In the genomic region with DNA sequence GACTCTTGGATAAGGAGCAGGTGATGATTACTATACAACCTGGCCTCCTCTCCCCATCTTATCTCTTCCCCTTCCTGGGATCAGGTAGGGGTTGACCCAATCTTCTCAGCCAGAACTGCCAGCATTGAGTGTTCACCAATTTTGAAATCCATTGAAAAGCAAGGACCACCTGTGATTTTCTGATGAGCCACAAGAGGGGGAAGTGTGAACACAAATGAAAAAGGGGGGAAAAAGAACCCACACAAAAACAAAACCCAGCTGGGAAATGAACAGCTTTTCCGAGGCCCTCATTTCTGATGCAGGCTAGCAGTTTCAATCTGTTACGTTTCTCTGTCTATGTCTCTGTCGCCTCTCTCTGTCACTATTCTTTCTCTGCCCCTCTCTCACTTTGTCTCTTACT, we compare ENCODE assay signal across 12 cellular contexts.
A peak's percentile ranks its signal among the peaks of the same experiment; 100 is the strongest.
DNase-seq lines count a peak whose midpoint lies in the region; ATAC-seq, FAIRE-seq and TF ChIP-seq lines count a peak whose summit lies in the region.
"Had no signal": no experiment of that assay in that cellular context is flagged by ENCODE, and none has a peak within 500 bp of the region (broad histone marks: within the 10 kb centered on the region; RNA-seq: fewer than 3 reads in every experiment).

No MANE protein-coding gene starts in this region.

- in situ Hi-C loops in GM12878 (cut with MboI), result no loop called here

- DNase-seq in DMS 273 (lab: John Stamatoyannopoulos, UW; ENCODE audit: unreplicated experiment) (peak; percentile 53), DMS 273 treated with DMSO at 0.1 percent for 48 hours (lab: John Stamatoyannopoulos, UW) (no peak), NCI-H1105 treated with DMSO at 0.1 percent for 48 hours (lab: John Stamatoyannopoulos, UW) (peak; percentile 57), GM12878 (ENCODE audit: low read depth, low spot score) (no peak), osteoblast (ENCODE audit: insufficient read length, low spot score, missing footprints) (no peak), left lobe of liver (ENCODE audit: low spot score) (no peak)
- DNase-seq: central memory CD4-positive, alpha-beta T cell; left colon; stimulated activated CD4-positive, alpha-beta T cell treated with anti-CD3 and anti-CD28 coated beads, Interleukin-4, amount 100 ng/mL, for 4 hours had no signal

- H3K4me1 ChIP-seq in GM12878 (ENCODE audit: control insufficient read depth, insufficient read depth, low read length), result no peaks in the 10 kb centered on the region
- peaks cover 12% of the 10 kb centered on the region for H3K4me1 ChIP-seq in osteoblast (ENCODE audit: insufficient read depth, low read length)

- ATAC-seq in GM12878 (no peak), HG02852 (IDR thresholded peaks at IDR 0.05; ENCODE audit: unreplicated experiment) (no peak), left lobe of liver (no peak), GM18873 (IDR thresholded peaks at IDR 0.05; ENCODE audit: low FRiP score, unreplicated experiment) (no peak)
- ATAC-seq: left colon had no signal

- TF ChIP-seq EP300 in GM12878 (IDR thresholded peaks at IDR 0.05; ENCODE audit: borderline replicate concordance in 1 of 2, control insufficient read depth in 1 of 2, low read depth in 2 of 2, low read length in 2 of 2), result no peak

- H3K4me3 ChIP-seq in GM12878 (no peak overlapping the region), osteoblast (ENCODE audit: insufficient read depth, low read length) (no peak overlapping the region)

- BruUV-seq in GM12878 (replicated peaks; lab: Mats Ljungman, UMichigan), result no TSS peak

- 0% methylated on average over 3 of the region's 3 CpGs for WGBS in GM12878 (ENCODE audit: insufficient coverage, insufficient replicate concordance, low lambda C conversion rate, missing lambda C conversion rate)

- SMC1A ChIA-PET in GM12878 (lab: Charles Lee; ENCODE audit: uncharacterized antibody, unreplicated experiment), result no interaction called here

- H2AFZ ChIP-seq in GM12878 (ENCODE audit: control insufficient read depth, low read depth, low read length) (no peak overlapping the region), osteoblast (ENCODE audit: low read length) (no peak overlapping the region)

- no peak for TF ChIP-seq POLR2A in GM12878 (IDR thresholded peaks at IDR 0.05; ENCODE audit: low read depth, low read length)

- no peaks in the 10 kb centered on the region for H3K27me3 ChIP-seq in GM12878 (replicated peaks in 1 of 2; ENCODE audit: control insufficient read depth in 2 of 2, insufficient read depth in 2 of 2, low read length in 1 of 2)
- H3K27me3 ChIP-seq in osteoblast (ENCODE audit: insufficient read depth, low read length), result no peaks in the 10 kb centered on the region

- no peak for FAIRE-seq in GM12878 (lab: Jason Lieb, UNC)
- FAIRE-seq: GM19239 had no signal

- POLR2A ChIA-PET in GM12878 (lab: Charles Lee), result no interaction called here

- no peaks in the 10 kb centered on the region for H3K36me3 ChIP-seq in GM12878 (ENCODE audit: control insufficient read depth in 2 of 2, insufficient read depth in 2 of 2, low read length in 1 of 2)
- no peaks in the 10 kb centered on the region for H3K36me3 ChIP-seq in osteoblast (ENCODE audit: insufficient read depth, low read length)

- RAD21 ChIA-PET in GM12878 (lab: Charles Lee; ENCODE audit: unreplicated experiment), result no interaction called here

- no peaks in the 10 kb centered on the region for H3K9me3 ChIP-seq in GM12878 (replicated peaks; ENCODE audit: control insufficient read depth, insufficient read depth, low read length)
- no peaks in the 10 kb centered on the region for H3K9me3 ChIP-seq in osteoblast (ENCODE audit: low read depth, low read length)

- no peak overlapping the region for H3K9ac ChIP-seq in GM12878 (ENCODE audit: control insufficient read depth, insufficient read depth, low read length)

- H4K20me1 ChIP-seq in GM12878 (ENCODE audit: control insufficient read depth, insufficient read depth) (no peaks in the 10 kb centered on the region), osteoblast (ENCODE audit: insufficient read depth, low read length) (no peaks in the 10 kb centered on the region)

- TF ChIP-seq RAD21 in GM12878 (IDR thresholded peaks at IDR 0.05; ENCODE audit: insufficient read depth, low read depth, low read length), result peak; percentile 32; the same call in 1 of the 2 replicates

- H3K79me2 ChIP-seq in GM12878 (ENCODE audit: control insufficient read depth, insufficient read depth, low read length) (no peaks in the 10 kb centered on the region), osteoblast (ENCODE audit: insufficient read depth, low read length) (no peaks in the 10 kb centered on the region)

- intact Hi-C loops in GM12878 (cut with micrococcal nuclease; ENCODE audit: unreplicated experiment), result no loop called here

- CTCF ChIA-PET in GM12878 (lab: Yijun Ruan, JAX), result no interaction called here

- H3K27ac ChIP-seq in GM12878 (ENCODE audit: control insufficient read depth, insufficient read depth) (no peak overlapping the region), osteoblast (ENCODE audit: low read depth, low read length) (no peak overlapping the region)

- no peak overlapping the region for H3K4me2 ChIP-seq in GM12878 (ENCODE audit: control insufficient read depth, insufficient read depth)
- no peak overlapping the region for H3K4me2 ChIP-seq in osteoblast (ENCODE audit: insufficient read depth, low read length)

- TF ChIP-seq CTCF in GM12878 (IDR thresholded peaks at IDR 0.05 in 2 of 3, conservative IDR thresholded peaks at IDR 0.05 in 1 of 3; ENCODE audit: control insufficient read depth in 2 of 3, extremely low read depth in 1 of 3, insufficient read depth in 1 of 3, low read depth in 3 of 3, low read length in 3 of 3), result peak in 1 of 3 experiments; percentile 12; a peak in 1 of 6 replicates
- TF ChIP-seq CTCF in osteoblast (IDR thresholded peaks at IDR 0.05; ENCODE audit: extremely low read depth, low read depth, low read length), result peak; percentile 32

TF ChIP-seq in GM12878, 131 proteins besides CTCF, POLR2A, EP300 and RAD21:
- TF ChIP-seq, protein P1, sequence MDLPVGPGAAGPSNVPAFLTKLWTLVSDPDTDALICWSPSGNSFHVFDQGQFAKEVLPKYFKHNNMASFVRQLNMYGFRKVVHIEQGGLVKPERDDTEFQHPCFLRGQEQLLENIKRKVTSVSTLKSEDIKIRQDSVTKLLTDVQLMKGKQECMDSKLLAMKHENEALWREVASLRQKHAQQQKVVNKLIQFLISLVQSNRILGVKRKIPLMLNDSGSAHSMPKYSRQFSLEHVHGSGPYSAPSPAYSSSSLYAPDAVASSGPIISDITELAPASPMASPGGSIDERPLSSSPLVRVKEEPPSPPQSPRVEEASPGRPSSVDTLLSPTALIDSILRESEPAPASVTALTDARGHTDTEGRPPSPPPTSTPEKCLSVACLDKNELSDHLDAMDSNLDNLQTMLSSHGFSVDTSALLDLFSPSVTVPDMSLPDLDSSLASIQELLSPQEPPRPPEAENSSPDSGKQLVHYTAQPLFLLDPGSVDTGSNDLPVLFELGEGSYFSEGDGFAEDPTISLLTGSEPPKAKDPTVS (IDR thresholded peaks at IDR 0.05; ENCODE audit: low read depth, low read length), result no peak
- TF ChIP-seq SMC3 (IDR thresholded peaks at IDR 0.05; ENCODE audit: borderline replicate concordance, low read length) (peak; percentile 9; the same call in 1 of the 2 replicates), MEF2B (IDR thresholded peaks at IDR 0.05; ENCODE audit: partially characterized antibody, poor library complexity, severe bottlenecking) (no peak), EED (IDR thresholded peaks at IDR 0.05; ENCODE audit: low read depth) (no peak)
TF ChIP-seq in GM12878: peak in this region for 1.

Comparison
In these comparisons a context has a peak if more than half of its experiments do, and no peak if none do; other contexts are left out.
1. DNase-seq: peak in DMS 273 (single experiment) and NCI-H1105 treated with DMSO at 0.1 percent for 48 hours (single experiment); none in DMS 273 treated with DMSO at 0.1 percent for 48 hours (single experiment), GM12878 (single experiment), osteoblast (single experiment) and left lobe of liver (single experiment).